In the genomic region with DNA sequence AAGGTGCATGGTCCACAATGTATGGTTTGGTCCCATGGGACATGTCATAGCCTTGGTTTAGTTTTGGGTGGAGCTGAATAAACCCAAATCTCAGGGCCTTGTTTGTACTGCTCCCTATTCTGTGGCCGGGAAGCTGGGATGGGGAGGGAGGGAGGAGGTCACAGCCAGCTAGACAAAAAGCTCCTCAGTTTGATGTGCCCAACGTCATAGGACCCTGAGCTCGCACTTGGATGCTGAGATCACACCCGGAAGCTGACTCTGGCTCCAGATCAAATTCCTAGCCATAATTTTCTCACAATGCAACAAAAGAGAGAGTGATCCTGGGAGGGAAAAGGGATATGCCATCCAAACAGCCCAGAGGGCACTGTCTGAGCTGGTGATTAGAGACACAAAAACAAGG, we compare ENCODE assay signal across 9 cellular contexts. TPM values are rescaled to one million over a fixed set of nuclear protein-coding genes. Genes with fewer than 3 reads are reported as not detected.
DNase-seq lines count a peak whose midpoint lies in the region; TF ChIP-seq lines count a peak whose summit lies in the region.
"Had no signal": no experiment of that assay in that cellular context is flagged by ENCODE, and none has a peak within 500 bp of the region (broad histone marks: within the 10 kb centered on the region; RNA-seq: fewer than 3 reads in every experiment).

No MANE protein-coding gene starts in this region.

- no peaks in the 10 kb centered on the region for H3K4me1 Mint-ChIP-seq in activated T-helper 2 cell treated with anti-CD3 and anti-CD28 coated beads, Interferon-gamma antibody, Interleukin-2, Interleukin-4, amounts not matched to agents 10 μg/mL and 5 μg/mL and 100 μg/mL, durations not matched to agents 14 hours and 24 hours and 36 hours (ENCODE audit: low read depth)

- no peak for TF ChIP-seq CTCF in spleen (IDR thresholded peaks at IDR 0.05 in 8 of 11, conservative IDR thresholded peaks at IDR 0.05 in 3 of 11)

- H3K27ac Mint-ChIP-seq in activated T-helper 2 cell treated with anti-CD3 and anti-CD28 coated beads, Interferon-gamma antibody, Interleukin-2, Interleukin-4, amounts not matched to agents 10 μg/mL and 5 μg/mL and 100 μg/mL, durations not matched to agents 14 hours and 24 hours and 36 hours = no peak overlapping the region
- H3K27ac Mint-ChIP-seq: dendritic cell treated with granulocyte-macrophage colony-stimulating factor and Interleukin-4, amounts not matched to agents 40 ng/mL and 50 ng/mL, for 4 days had no signal

- intact Hi-C loops in spleen (cut with DNase I; ENCODE audit: low total_unique reads) = no loop called here
- intact Hi-C loops in activated T-helper 2 cell treated with anti-CD3 and anti-CD28 coated beads, Interferon-gamma antibody, Interleukin-2, Interleukin-4, amounts not matched to agents 10 μg/mL and 5 μg/mL and 100 μg/mL, durations not matched to agents 14 hours and 24 hours and 36 hours (cut with micrococcal nuclease) = no loop called here

- H3K4me3 Mint-ChIP-seq in activated T-helper 2 cell treated with anti-CD3 and anti-CD28 coated beads, Interferon-gamma antibody, Interleukin-2, Interleukin-4, amounts not matched to agents 10 μg/mL and 5 μg/mL and 100 μg/mL, durations not matched to agents 14 hours and 24 hours and 36 hours (ENCODE audit: low read depth) = no peak overlapping the region
- H3K4me3 Mint-ChIP-seq: dendritic cell treated with granulocyte-macrophage colony-stimulating factor and Interleukin-4, amounts not matched to agents 40 ng/mL and 50 ng/mL, for 4 days had no signal

- peak overlapping the region in 3 of 8 donors; percentile 34 to 62 (median 42) for H3K4me3 ChIP-seq in spleen

- H3K27me3 Mint-ChIP-seq in activated T-helper 2 cell treated with anti-CD3 and anti-CD28 coated beads, Interferon-gamma antibody, Interleukin-2, Interleukin-4, amounts not matched to agents 10 μg/mL and 5 μg/mL and 100 μg/mL, durations not matched to agents 14 hours and 24 hours and 36 hours (ENCODE audit: low read depth) = peaks cover 37% of the 10 kb centered on the region

- peak overlapping the region; percentile 13 to 85 (median 78) for H3K27ac ChIP-seq in spleen

- WGBS in spleen, 5 donors = 36 to 83% (median 63%) methylated on average over 4 of the region's 4 CpGs

- in situ Hi-C loops in KBM-7 (cut with MboI; ENCODE audit: low pct_unique_long_range_greater_than_20kb, low sequenced_read_pairs) = no loop called here

- H3K36me3 ChIP-seq in spleen = no peaks in the 10 kb centered on the region

- no peak for TF ChIP-seq POLR2A in spleen (IDR thresholded peaks at IDR 0.05)

- DNase-seq in H4 (ENCODE audit: low spot score) (peak; percentile 30), cerebellum (ENCODE audit: low spot score) (peak; percentile 65), kidney glomerular epithelial cell (lab: John Stamatoyannopoulos, UW) (peak; percentile 46), spleen (no peak), germinal center (ENCODE audit: low spot score) (no peak), NCI-H82 treated with DMSO at 0.1 percent for 48 hours (lab: John Stamatoyannopoulos, UW; ENCODE audit: unreplicated experiment) (no peak), KBM-7 (no peak)
- no peak for DNase-seq in activated T-helper 2 cell treated with anti-CD3 and anti-CD28 coated beads, Interferon-gamma antibody, Interleukin-2, Interleukin-4, amounts not matched to agents 10 μg/mL and 5 μg/mL and 100 μg/mL, durations not matched to agents 14 hours and 24 hours and 36 hours (ENCODE audit: low spot score)

- H3K4me1 ChIP-seq in spleen = no peaks in the 10 kb centered on the region

- no peaks in the 10 kb centered on the region for H3K9me3 Mint-ChIP-seq in activated T-helper 2 cell treated with anti-CD3 and anti-CD28 coated beads, Interferon-gamma antibody, Interleukin-2, Interleukin-4, amounts not matched to agents 10 μg/mL and 5 μg/mL and 100 μg/mL, durations not matched to agents 14 hours and 24 hours and 36 hours
- H3K9me3 Mint-ChIP-seq: dendritic cell treated with granulocyte-macrophage colony-stimulating factor and Interleukin-4, amounts not matched to agents 40 ng/mL and 50 ng/mL, for 4 days had no signal

- H3K36me3 Mint-ChIP-seq in activated T-helper 2 cell treated with anti-CD3 and anti-CD28 coated beads, Interferon-gamma antibody, Interleukin-2, Interleukin-4, amounts not matched to agents 10 μg/mL and 5 μg/mL and 100 μg/mL, durations not matched to agents 14 hours and 24 hours and 36 hours (ENCODE audit: low read depth) = no peaks in the 10 kb centered on the region

- peaks cover 0 to 55% (median 25%) of the 10 kb centered on the region in 7 donors for H3K27me3 ChIP-seq in spleen (replicated peaks in 1 of 7)

- H3K9me3 ChIP-seq in spleen = no peaks in the 10 kb centered on the region

RNA-seq across cellular contexts. Expression of gene HSPB2, which starts 1.5 kb away (rescaled TPM):
- not detected in 2 replicates for total RNA-seq in H4 (2014; rRNA removed; shearing (Covaris generic))
- total RNA-seq in cerebellum (0.27 TPM), spleen (1 to 10 TPM in 3 of 7 donors, under 1 TPM in 2, not detected in 2; 0.60 to 1.9 (median 1.4) TPM)
- 1 to 10 TPM; 2.8 to 6.0 (median 3.4) TPM for polyA plus RNA-seq in spleen
- total RNA-seq in activated T-helper 2 cell treated with anti-CD3 and anti-CD28 coated beads, Interferon-gamma antibody, Interleukin-2, Interleukin-4, amounts not matched to agents 10 μg/mL and 5 μg/mL and 100 μg/mL, durations not matched to agents 14 hours and 24 hours and 36 hours = not detected in 2 replicates

RNA-seq across cellular contexts. Expression of gene CRYAB, which starts 2.4 kb away (rescaled TPM):
- 0.15 TPM in 1 of 2 replicates, not detected in the other for total RNA-seq in H4 (2014; rRNA removed; shearing (Covaris generic))
- total RNA-seq in cerebellum = 6.0 TPM
- 10 to 100 TPM; 11.2 to 78.7 (median 51.2) TPM for total RNA-seq in spleen
- polyA plus RNA-seq in spleen = 10 to 100 TPM; 26.1 to 63.3 (median 58.5) TPM
- total RNA-seq in activated T-helper 2 cell treated with anti-CD3 and anti-CD28 coated beads, Interferon-gamma antibody, Interleukin-2, Interleukin-4, amounts not matched to agents 10 μg/mL and 5 μg/mL and 100 μg/mL, durations not matched to agents 14 hours and 24 hours and 36 hours = not detected in 2 replicates

RNA-seq across cellular contexts. Expression of gene C11orf52, which starts 4.7 kb away (rescaled TPM):
- total RNA-seq in H4 (2014; rRNA removed; shearing (Covaris generic)) = not detected in 2 replicates
- not detected for total RNA-seq in cerebellum
- total RNA-seq in spleen = 1 to 10 TPM in 2 of 7 donors, under 1 TPM in 3, not detected in 2; 0.32 to 1.5 (median 0.44) TPM
- under 1 TPM; 0.52 to 0.86 (median 0.74) TPM for polyA plus RNA-seq in spleen
- not detected in 2 replicates for total RNA-seq in activated T-helper 2 cell treated with anti-CD3 and anti-CD28 coated beads, Interferon-gamma antibody, Interleukin-2, Interleukin-4, amounts not matched to agents 10 μg/mL and 5 μg/mL and 100 μg/mL, durations not matched to agents 14 hours and 24 hours and 36 hours

RNA-seq across cellular contexts. Expression of gene DIXDC1, which starts 23.1 kb away (rescaled TPM):
- 4.4 and 6.3 TPM in 2 replicates for total RNA-seq in H4 (2014; rRNA removed; shearing (Covaris generic))
- total RNA-seq in cerebellum (45.7 TPM), spleen (10 to 100 TPM in 2 of 7 donors, 1 to 10 TPM in 5; 1.7 to 14.4 (median 7.5) TPM)
- 1 to 10 TPM in 1 of 3 donors, under 1 TPM in 2; 0.78 to 1.2 (median 0.89) TPM for polyA plus RNA-seq in spleen
- total RNA-seq in activated T-helper 2 cell treated with anti-CD3 and anti-CD28 coated beads, Interferon-gamma antibody, Interleukin-2, Interleukin-4, amounts not matched to agents 10 μg/mL and 5 μg/mL and 100 μg/mL, durations not matched to agents 14 hours and 24 hours and 36 hours = 30.0 and 30.7 TPM in 2 replicates

RNA-seq across cellular contexts. Expression of gene CFAP68, which starts 34.7 kb away (rescaled TPM):
- 22.7 and 28.2 TPM in 2 replicates for total RNA-seq in H4 (2014; rRNA removed; shearing (Covaris generic))
- total RNA-seq in cerebellum (13.2 TPM), spleen (10 to 100 TPM in 6 of 7 donors, 1 to 10 TPM in 1; 9.4 to 15.3 (median 12.4) TPM)
- 10 to 100 TPM; 18.5 to 37.1 (median 29.4) TPM for polyA plus RNA-seq in spleen
- 19.4 and 22.2 TPM in 2 replicates for total RNA-seq in activated T-helper 2 cell treated with anti-CD3 and anti-CD28 coated beads, Interferon-gamma antibody, Interleukin-2, Interleukin-4, amounts not matched to agents 10 μg/mL and 5 μg/mL and 100 μg/mL, durations not matched to agents 14 hours and 24 hours and 36 hours

Comparison
In these comparisons a context has a peak if more than half of its experiments do, and no peak if none do; other contexts are left out.
1. DNase-seq: peak in H4 (single experiment), cerebellum (single experiment) and kidney glomerular epithelial cell (single experiment); none in spleen (single experiment), germinal center (single experiment), NCI-H82 treated with DMSO at 0.1 percent for 48 hours (single experiment), activated T-helper 2 cell treated with anti-CD3 and anti-CD28 coated beads, Interferon-gamma antibody, Interleukin-2, Interleukin-4, amounts not matched to agents 10 μg/mL and 5 μg/mL and 100 μg/mL, durations not matched to agents 14 hours and 24 hours and 36 hours (single experiment) and KBM-7 (single experiment).